Comparison of ENCODE assay signal across 15 cellular contexts in the genomic region with DNA sequence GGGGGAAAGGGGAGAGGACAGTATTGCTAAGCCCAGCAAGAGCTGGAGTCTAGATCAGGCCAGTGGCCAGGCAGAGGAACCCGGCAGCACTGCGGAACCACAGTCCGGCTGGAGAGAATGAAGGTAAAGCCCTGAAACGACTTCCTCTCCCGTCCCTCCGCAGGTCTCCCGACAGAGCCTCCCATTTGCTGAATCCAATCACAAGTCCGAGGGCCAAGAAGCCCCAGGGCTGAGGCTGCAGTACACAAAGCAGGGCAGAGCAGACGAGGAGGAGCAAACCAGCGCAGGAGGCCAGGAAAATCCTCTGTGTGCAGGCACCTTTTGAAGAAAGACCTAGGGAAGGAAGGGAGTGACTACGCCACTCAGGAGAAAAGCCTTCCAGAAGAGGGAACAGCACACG.
A peak's percentile ranks its signal among the peaks of the same experiment; 100 is the strongest.
DNase-seq lines count a peak whose midpoint lies in the region; ATAC-seq and TF ChIP-seq lines count a peak whose summit lies in the region.
"Had no signal": no experiment of that assay in that cellular context is flagged by ENCODE, and none has a peak within 500 bp of the region (broad histone marks: within the 10 kb centered on the region; RNA-seq: fewer than 3 reads in every experiment).

No MANE protein-coding gene starts in this region.

- no peak for TF ChIP-seq CTCF in endodermal cell (conservative IDR thresholded peaks at IDR 0.05)
- no peak for TF ChIP-seq CTCF in SK-N-SH (IDR thresholded peaks at IDR 0.05)

- no peaks in the 10 kb centered on the region for H3K79me2 ChIP-seq in mesendoderm (ENCODE audit: control insufficient read depth, insufficient read depth, low read length)
- H3K79me2 ChIP-seq in SK-N-SH (ENCODE audit: insufficient read depth): no peaks in the 10 kb centered on the region

- H3K9ac ChIP-seq in endodermal cell (ENCODE audit: extremely low read depth, low read length, poor library complexity, severe bottlenecking): no peak overlapping the region
- no peak overlapping the region for H3K9ac ChIP-seq in mesendoderm (ENCODE audit: low read length)
- H3K9ac ChIP-seq in SK-N-SH: no peak overlapping the region

- TF ChIP-seq RAD21 in SK-N-SH (IDR thresholded peaks at IDR 0.05; ENCODE audit: low read length): no peak

- no peak overlapping the region for H3K18ac ChIP-seq in mesendoderm (ENCODE audit: low read length)

- H3K9me2 ChIP-seq in SK-N-SH: no peaks in the 10 kb centered on the region

- no peak overlapping the region for H2BK120ac ChIP-seq in mesendoderm (ENCODE audit: low read depth, low read length)

- no peak overlapping the region for H2BK5ac ChIP-seq in mesendoderm (ENCODE audit: low read length)

- peak overlapping the region; percentile 6 for H3K56ac ChIP-seq in mesendoderm (ENCODE audit: low read length)

- H3K9me3 ChIP-seq in endodermal cell (ENCODE audit: control insufficient read depth, low read length) (no peaks in the 10 kb centered on the region), SK-N-SH (no peaks in the 10 kb centered on the region)

- H3K36me3 Mint-ChIP-seq in endodermal cell (ENCODE audit: low read depth): no peaks in the 10 kb centered on the region
- H3K36me3 Mint-ChIP-seq: CD4-positive, alpha-beta memory T cell had no signal

- H2AFZ ChIP-seq in SK-N-SH (ENCODE audit: low read depth): no peak overlapping the region

- no peaks in the 10 kb centered on the region for H3K36me3 ChIP-seq in endodermal cell (ENCODE audit: control insufficient read depth, insufficient read depth, low read length)
- no peaks in the 10 kb centered on the region for H3K36me3 ChIP-seq in mesendoderm (ENCODE audit: control insufficient read depth, insufficient read depth, low read length)
- no peaks in the 10 kb centered on the region for H3K36me3 ChIP-seq in SK-N-SH (replicated peaks in 1 of 2; ENCODE audit: control insufficient read depth in 1 of 2, insufficient read depth in 2 of 2, low read length in 1 of 2)

- no peaks in the 10 kb centered on the region for H3F3A ChIP-seq in SK-N-SH (replicated peaks; ENCODE audit: insufficient read depth)

- H3K4me1 ChIP-seq in endodermal cell (ENCODE audit: control insufficient read depth, insufficient read depth, low read length): peaks cover 4% of the 10 kb centered on the region
- no peaks in the 10 kb centered on the region for H3K4me1 ChIP-seq in mesendoderm (ENCODE audit: control insufficient read depth, low read depth, low read length)
- H3K4me1 ChIP-seq in SK-N-SH (ENCODE audit: control insufficient read depth in 1 of 2, insufficient read depth in 2 of 2, low read depth in 1 of 2, low read length in 1 of 2): no peaks in the 10 kb centered on the region; a peak in 1 of 4 replicates

- no peak overlapping the region for H3K4me3 ChIP-seq in endodermal cell (ENCODE audit: low read length)
- H3K4me3 ChIP-seq in mesendoderm (ENCODE audit: low read length): no peak overlapping the region
- no peak overlapping the region for H3K4me3 ChIP-seq in SK-N-SH (ENCODE audit: low read depth in 2 of 2, low read length in 1 of 2)

- no peak overlapping the region for H3K4me3 Mint-ChIP-seq in endodermal cell
- H3K4me3 Mint-ChIP-seq: B cell; CD4-positive, alpha-beta memory T cell had no signal

- H3K27ac Mint-ChIP-seq in endodermal cell: no peak overlapping the region
- H3K27ac Mint-ChIP-seq: B cell; CD4-positive, alpha-beta memory T cell had no signal

- H3K79me1 ChIP-seq in mesendoderm (ENCODE audit: low read length): no peaks in the 10 kb centered on the region

- H3K27me3 Mint-ChIP-seq in endodermal cell (ENCODE audit: insufficient read depth): no peaks in the 10 kb centered on the region
- H3K27me3 Mint-ChIP-seq: B cell; CD4-positive, alpha-beta memory T cell had no signal

- H3K27me3 ChIP-seq in endodermal cell (ENCODE audit: control insufficient read depth, insufficient read depth, low read length, poor library complexity, severe bottlenecking) (no peaks in the 10 kb centered on the region), mesendoderm (ENCODE audit: insufficient read depth, low read length, poor library complexity) (no peaks in the 10 kb centered on the region), SK-N-SH (ENCODE audit: insufficient read depth) (no peaks in the 10 kb centered on the region)

- no peak overlapping the region for H4K8ac ChIP-seq in mesendoderm (ENCODE audit: low read depth, low read length)

- peaks cover 3% of the 10 kb centered on the region for H3K4me1 Mint-ChIP-seq in endodermal cell
- H3K4me1 Mint-ChIP-seq: B cell; CD4-positive, alpha-beta memory T cell had no signal

- H3K27ac ChIP-seq in endodermal cell (ENCODE audit: low read depth, low read length): no peak overlapping the region
- H3K27ac ChIP-seq in mesendoderm (ENCODE audit: low read depth, low read length): no peak overlapping the region
- no peak overlapping the region for H3K27ac ChIP-seq in SK-N-SH (ENCODE audit: low read depth in 2 of 2, low read length in 1 of 2)
- H3K27ac ChIP-seq: C4-2B had no signal

- no peaks in the 10 kb centered on the region for H3K9me3 Mint-ChIP-seq in endodermal cell
- H3K9me3 Mint-ChIP-seq: CD4-positive, alpha-beta memory T cell had no signal

- no peak overlapping the region for H3K4me2 ChIP-seq in mesendoderm (ENCODE audit: low read length)
- H3K4me2 ChIP-seq in SK-N-SH: no peak overlapping the region

- H2BK15ac ChIP-seq in mesendoderm (replicated peaks; ENCODE audit: low read depth): no peak overlapping the region

- DNase-seq in ELF-1 (ENCODE audit: low read depth, low spot score) (peak; percentile 88), UCSD-AML1 (lab: John Stamatoyannopoulos, UW; ENCODE audit: unreplicated experiment) (peak; percentile 10), endodermal cell (peak; percentile 71), mesendoderm (peak; percentile 63), SK-N-SH (no peak), NCI-H2227 treated with DMSO at 0.1 percent for 48 hours (lab: John Stamatoyannopoulos, UW) (no peak)
- DNase-seq: ACHN; CD4-positive, alpha-beta memory T cell; DMS153; DND-41; GF-D8 had no signal

- no peaks in the 10 kb centered on the region for H4K20me1 ChIP-seq in SK-N-SH (ENCODE audit: insufficient read depth)

- H3K4ac ChIP-seq in mesendoderm (ENCODE audit: low read depth, low read length): no peak overlapping the region

- CTCF ChIA-PET in SK-N-SH (lab: Yijun Ruan, JAX): no interaction called here

- H3K23ac ChIP-seq in mesendoderm (ENCODE audit: low read length): no peak overlapping the region

- H2AK5ac ChIP-seq in mesendoderm (ENCODE audit: low read length): no peak overlapping the region

- no peak overlapping the region for H4K5ac ChIP-seq in mesendoderm (ENCODE audit: low read length)

- WGBS in endodermal cell (ENCODE audit: insufficient coverage in 1 of 2, insufficient read length in 1 of 2), 2 experiments: 90 to 96% methylated on average over 8 to 12 of the region's 12 CpGs
- WGBS in mesendoderm (ENCODE audit: extremely low coverage, insufficient coverage, low lambda C conversion rate): no CpG with 5 or more reads among the region's 12 CpGs
- 88% methylated on average over 11 of the region's 12 CpGs for WGBS in SK-N-SH (ENCODE audit: low lambda C conversion rate)

- POLR2A ChIA-PET in SK-N-SH (lab: Yijun Ruan, JAX): no interaction called here

- no peak for TF ChIP-seq EP300 in SK-N-SH (IDR thresholded peaks at IDR 0.05; ENCODE audit: borderline replicate concordance in 1 of 2, low read depth in 1 of 2, low read length in 1 of 2)

- no peak for ATAC-seq in HG02870 (IDR thresholded peaks at IDR 0.05; ENCODE audit: unreplicated experiment)
- ATAC-seq in HG02938 (IDR thresholded peaks at IDR 0.05; ENCODE audit: unreplicated experiment): no peak

TF ChIP-seq in SK-N-SH, 30 proteins besides CTCF, POLR2A, EP300 and RAD21 (continues in another document):
- TF ChIP-seq REST (IDR thresholded peaks at IDR 0.05; ENCODE audit: low read depth, low read length): no peak
- TF ChIP-seq, protein P1, sequence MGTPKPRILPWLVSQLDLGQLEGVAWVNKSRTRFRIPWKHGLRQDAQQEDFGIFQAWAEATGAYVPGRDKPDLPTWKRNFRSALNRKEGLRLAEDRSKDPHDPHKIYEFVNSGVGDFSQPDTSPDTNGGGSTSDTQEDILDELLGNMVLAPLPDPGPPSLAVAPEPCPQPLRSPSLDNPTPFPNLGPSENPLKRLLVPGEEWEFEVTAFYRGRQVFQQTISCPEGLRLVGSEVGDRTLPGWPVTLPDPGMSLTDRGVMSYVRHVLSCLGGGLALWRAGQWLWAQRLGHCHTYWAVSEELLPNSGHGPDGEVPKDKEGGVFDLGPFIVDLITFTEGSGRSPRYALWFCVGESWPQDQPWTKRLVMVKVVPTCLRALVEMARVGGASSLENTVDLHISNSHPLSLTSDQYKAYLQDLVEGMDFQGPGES (IDR thresholded peaks at IDR 0.05; ENCODE audit: low read depth, low read length): no peak
- no peak for TF ChIP-seq NRF1 (IDR thresholded peaks at IDR 0.05; ENCODE audit: low read depth, low read length)

Comparison
In these comparisons a context has a peak if more than half of its experiments do, and no peak if none do; other contexts are left out.
1. DNase-seq: peak in ELF-1 (single experiment), UCSD-AML1 (single experiment), endodermal cell (single experiment) and mesendoderm (single experiment); none in SK-N-SH (single experiment) and NCI-H2227 treated with DMSO at 0.1 percent for 48 hours (single experiment).